Comparison of ENCODE assay signal across 2 cellular contexts in the genomic region with DNA sequence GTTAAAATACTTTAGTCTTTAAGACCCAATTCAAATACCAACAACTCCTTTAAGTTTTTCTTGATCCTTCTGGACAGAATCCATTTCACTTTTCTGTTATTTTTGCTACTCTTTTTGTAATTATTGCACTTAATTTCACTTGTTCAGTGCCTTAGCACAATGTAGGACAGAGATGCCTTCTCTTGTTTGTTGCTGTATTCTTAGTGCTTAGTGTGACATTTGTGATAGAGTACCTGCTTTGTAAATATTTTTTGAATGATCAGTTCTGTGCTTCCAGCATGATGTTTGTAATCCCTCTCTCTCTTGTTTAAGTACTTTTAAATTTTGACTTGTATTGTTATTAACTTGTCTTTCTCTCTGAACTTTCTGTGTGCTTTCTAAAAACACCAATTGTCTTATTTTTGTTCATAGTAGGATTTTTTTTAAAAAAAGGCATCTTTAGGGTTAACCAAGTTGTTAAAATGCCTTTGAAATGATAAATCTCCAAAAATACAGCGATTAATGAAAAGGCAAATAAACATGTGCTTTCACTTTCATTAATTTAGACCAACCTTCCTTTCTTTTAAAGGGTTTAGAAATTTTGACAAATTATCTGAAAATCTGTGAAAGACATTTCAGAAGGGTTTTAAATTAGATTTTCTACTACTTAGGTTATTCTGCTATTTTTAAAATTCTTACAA.
TF ChIP-seq lines count a peak whose summit lies in the region.

No MANE protein-coding gene starts in this region.

TF ChIP-seq in liver, 16 proteins besides CTCF, POLR2A, EP300 and RAD21:
- TF ChIP-seq EGR1 (IDR thresholded peaks at IDR 0.05; ENCODE audit: low read depth in 2 of 2) (no peak), GABPA (IDR thresholded peaks at IDR 0.05 in 1 of 2, conservative IDR thresholded peaks at IDR 0.05 in 1 of 2) (no peak), SP1 (IDR thresholded peaks at IDR 0.05) (no peak), HNF4G (IDR thresholded peaks at IDR 0.05) (no peak), FOXA1 (IDR thresholded peaks at IDR 0.05) (no peak), TAF1 (conservative IDR thresholded peaks at IDR 0.05) (no peak), JUND (IDR thresholded peaks at IDR 0.05) (no peak), RXRA (IDR thresholded peaks at IDR 0.05) (no peak), HNF4A (conservative IDR thresholded peaks at IDR 0.05) (no peak), YY1 (IDR thresholded peaks at IDR 0.05) (no peak)
- TF ChIP-seq, protein P1, sequence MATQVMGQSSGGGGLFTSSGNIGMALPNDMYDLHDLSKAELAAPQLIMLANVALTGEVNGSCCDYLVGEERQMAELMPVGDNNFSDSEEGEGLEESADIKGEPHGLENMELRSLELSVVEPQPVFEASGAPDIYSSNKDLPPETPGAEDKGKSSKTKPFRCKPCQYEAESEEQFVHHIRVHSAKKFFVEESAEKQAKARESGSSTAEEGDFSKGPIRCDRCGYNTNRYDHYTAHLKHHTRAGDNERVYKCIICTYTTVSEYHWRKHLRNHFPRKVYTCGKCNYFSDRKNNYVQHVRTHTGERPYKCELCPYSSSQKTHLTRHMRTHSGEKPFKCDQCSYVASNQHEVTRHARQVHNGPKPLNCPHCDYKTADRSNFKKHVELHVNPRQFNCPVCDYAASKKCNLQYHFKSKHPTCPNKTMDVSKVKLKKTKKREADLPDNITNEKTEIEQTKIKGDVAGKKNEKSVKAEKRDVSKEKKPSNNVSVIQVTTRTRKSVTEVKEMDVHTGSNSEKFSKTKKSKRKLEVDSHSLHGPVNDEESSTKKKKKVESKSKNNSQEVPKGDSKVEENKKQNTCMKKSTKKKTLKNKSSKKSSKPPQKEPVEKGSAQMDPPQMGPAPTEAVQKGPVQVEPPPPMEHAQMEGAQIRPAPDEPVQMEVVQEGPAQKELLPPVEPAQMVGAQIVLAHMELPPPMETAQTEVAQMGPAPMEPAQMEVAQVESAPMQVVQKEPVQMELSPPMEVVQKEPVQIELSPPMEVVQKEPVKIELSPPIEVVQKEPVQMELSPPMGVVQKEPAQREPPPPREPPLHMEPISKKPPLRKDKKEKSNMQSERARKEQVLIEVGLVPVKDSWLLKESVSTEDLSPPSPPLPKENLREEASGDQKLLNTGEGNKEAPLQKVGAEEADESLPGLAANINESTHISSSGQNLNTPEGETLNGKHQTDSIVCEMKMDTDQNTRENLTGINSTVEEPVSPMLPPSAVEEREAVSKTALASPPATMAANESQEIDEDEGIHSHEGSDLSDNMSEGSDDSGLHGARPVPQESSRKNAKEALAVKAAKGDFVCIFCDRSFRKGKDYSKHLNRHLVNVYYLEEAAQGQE (IDR thresholded peaks at IDR 0.05), result no peak
- TF ChIP-seq, protein P2, sequence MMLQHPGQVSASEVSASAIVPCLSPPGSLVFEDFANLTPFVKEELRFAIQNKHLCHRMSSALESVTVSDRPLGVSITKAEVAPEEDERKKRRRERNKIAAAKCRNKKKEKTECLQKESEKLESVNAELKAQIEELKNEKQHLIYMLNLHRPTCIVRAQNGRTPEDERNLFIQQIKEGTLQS (IDR thresholded peaks at IDR 0.05), result no peak

TF ChIP-seq in HepG2, 621 proteins besides CTCF, POLR2A, EP300 and RAD21:
- TF ChIP-seq, protein P3, sequence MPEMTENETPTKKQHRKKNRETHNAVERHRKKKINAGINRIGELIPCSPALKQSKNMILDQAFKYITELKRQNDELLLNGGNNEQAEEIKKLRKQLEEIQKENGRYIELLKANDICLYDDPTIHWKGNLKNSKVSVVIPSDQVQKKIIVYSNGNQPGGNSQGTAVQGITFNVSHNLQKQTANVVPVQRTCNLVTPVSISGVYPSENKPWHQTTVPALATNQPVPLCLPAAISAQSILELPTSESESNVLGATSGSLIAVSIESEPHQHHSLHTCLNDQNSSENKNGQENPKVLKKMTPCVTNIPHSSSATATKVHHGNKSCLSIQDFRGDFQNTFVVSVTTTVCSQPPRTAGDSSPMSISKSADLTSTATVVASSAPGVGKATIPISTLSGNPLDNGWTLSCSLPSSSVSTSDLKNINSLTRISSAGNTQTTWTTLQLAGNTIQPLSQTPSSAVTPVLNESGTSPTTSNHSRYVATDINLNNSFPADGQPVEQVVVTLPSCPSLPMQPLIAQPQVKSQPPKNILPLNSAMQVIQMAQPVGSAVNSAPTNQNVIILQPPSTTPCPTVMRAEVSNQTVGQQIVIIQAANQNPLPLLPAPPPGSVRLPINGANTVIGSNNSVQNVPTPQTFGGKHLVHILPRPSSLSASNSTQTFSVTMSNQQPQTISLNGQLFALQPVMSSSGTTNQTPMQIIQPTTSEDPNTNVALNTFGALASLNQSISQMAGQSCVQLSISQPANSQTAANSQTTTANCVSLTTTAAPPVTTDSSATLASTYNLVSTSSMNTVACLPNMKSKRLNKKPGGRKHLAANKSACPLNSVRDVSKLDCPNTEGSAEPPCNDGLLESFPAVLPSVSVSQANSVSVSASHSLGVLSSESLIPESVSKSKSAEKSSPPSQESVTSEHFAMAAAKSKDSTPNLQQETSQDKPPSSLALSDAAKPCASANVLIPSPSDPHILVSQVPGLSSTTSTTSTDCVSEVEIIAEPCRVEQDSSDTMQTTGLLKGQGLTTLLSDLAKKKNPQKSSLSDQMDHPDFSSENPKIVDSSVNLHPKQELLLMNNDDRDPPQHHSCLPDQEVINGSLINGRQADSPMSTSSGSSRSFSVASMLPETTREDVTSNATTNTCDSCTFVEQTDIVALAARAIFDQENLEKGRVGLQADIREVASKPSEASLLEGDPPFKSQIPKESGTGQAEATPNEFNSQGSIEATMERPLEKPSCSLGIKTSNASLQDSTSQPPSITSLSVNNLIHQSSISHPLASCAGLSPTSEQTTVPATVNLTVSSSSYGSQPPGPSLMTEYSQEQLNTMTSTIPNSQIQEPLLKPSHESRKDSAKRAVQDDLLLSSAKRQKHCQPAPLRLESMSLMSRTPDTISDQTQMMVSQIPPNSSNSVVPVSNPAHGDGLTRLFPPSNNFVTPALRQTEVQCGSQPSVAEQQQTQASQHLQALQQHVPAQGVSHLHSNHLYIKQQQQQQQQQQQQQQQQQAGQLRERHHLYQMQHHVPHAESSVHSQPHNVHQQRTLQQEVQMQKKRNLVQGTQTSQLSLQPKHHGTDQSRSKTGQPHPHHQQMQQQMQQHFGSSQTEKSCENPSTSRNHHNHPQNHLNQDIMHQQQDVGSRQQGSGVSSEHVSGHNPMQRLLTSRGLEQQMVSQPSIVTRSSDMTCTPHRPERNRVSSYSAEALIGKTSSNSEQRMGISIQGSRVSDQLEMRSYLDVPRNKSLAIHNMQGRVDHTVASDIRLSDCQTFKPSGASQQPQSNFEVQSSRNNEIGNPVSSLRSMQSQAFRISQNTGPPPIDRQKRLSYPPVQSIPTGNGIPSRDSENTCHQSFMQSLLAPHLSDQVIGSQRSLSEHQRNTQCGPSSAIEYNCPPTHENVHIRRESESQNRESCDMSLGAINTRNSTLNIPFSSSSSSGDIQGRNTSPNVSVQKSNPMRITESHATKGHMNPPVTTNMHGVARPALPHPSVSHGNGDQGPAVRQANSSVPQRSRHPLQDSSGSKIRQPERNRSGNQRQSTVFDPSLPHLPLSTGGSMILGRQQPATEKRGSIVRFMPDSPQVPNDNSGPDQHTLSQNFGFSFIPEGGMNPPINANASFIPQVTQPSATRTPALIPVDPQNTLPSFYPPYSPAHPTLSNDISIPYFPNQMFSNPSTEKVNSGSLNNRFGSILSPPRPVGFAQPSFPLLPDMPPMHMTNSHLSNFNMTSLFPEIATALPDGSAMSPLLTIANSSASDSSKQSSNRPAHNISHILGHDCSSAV (CRISPR knock-in tag; IDR thresholded peaks at IDR 0.05; ENCODE audit: borderline replicate concordance), result no peak
- TF ChIP-seq MEIS2 (CRISPR knock-in tag; IDR thresholded peaks at IDR 0.05) (no peak), KAT8 (CRISPR knock-in tag; IDR thresholded peaks at IDR 0.05) (no peak), ZNF552 (CRISPR knock-in tag; IDR thresholded peaks at IDR 0.05; ENCODE audit: borderline replicate concordance) (no peak), ZNF234 (CRISPR knock-in tag; conservative IDR thresholded peaks at IDR 0.05) (no peak), TOPORS (CRISPR knock-in tag; IDR thresholded peaks at IDR 0.05) (no peak), ZNF782 (CRISPR knock-in tag; IDR thresholded peaks at IDR 0.05; ENCODE audit: borderline replicate concordance) (no peak), NFKB2 (CRISPR knock-in tag; IDR thresholded peaks at IDR 0.05; ENCODE audit: borderline replicate concordance) (no peak), ZBTB42 (CRISPR knock-in tag; IDR thresholded peaks at IDR 0.05) (no peak), TBX2 (CRISPR knock-in tag; IDR thresholded peaks at IDR 0.05; ENCODE audit: borderline replicate concordance) (no peak), ARNTL (CRISPR knock-in tag; IDR thresholded peaks at IDR 0.05) (no peak), NR2F6 (IDR thresholded peaks at IDR 0.05) (no peak), NR2F6 (CRISPR knock-in tag; IDR thresholded peaks at IDR 0.05) (no peak), ATF1 (CRISPR knock-in tag; IDR thresholded peaks at IDR 0.05) (no peak), ZNF570 (CRISPR knock-in tag; IDR thresholded peaks at IDR 0.05; ENCODE audit: borderline replicate concordance) (no peak), ETV5 (CRISPR knock-in tag; IDR thresholded peaks at IDR 0.05; ENCODE audit: borderline replicate concordance) (no peak), ZNF138 (CRISPR knock-in tag; IDR thresholded peaks at IDR 0.05; ENCODE audit: low read depth) (no peak), ZFYVE20 (CRISPR knock-in tag; IDR thresholded peaks at IDR 0.05; ENCODE audit: borderline replicate concordance, low read depth) (no peak)
- TF ChIP-seq, protein P4, sequence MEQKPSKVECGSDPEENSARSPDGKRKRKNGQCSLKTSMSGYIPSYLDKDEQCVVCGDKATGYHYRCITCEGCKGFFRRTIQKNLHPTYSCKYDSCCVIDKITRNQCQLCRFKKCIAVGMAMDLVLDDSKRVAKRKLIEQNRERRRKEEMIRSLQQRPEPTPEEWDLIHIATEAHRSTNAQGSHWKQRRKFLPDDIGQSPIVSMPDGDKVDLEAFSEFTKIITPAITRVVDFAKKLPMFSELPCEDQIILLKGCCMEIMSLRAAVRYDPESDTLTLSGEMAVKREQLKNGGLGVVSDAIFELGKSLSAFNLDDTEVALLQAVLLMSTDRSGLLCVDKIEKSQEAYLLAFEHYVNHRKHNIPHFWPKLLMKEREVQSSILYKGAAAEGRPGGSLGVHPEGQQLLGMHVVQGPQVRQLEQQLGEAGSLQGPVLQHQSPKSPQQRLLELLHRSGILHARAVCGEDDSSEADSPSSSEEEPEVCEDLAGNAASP (CRISPR knock-in tag; IDR thresholded peaks at IDR 0.05; ENCODE audit: borderline replicate concordance), result no peak
- TF ChIP-seq, protein P5, sequence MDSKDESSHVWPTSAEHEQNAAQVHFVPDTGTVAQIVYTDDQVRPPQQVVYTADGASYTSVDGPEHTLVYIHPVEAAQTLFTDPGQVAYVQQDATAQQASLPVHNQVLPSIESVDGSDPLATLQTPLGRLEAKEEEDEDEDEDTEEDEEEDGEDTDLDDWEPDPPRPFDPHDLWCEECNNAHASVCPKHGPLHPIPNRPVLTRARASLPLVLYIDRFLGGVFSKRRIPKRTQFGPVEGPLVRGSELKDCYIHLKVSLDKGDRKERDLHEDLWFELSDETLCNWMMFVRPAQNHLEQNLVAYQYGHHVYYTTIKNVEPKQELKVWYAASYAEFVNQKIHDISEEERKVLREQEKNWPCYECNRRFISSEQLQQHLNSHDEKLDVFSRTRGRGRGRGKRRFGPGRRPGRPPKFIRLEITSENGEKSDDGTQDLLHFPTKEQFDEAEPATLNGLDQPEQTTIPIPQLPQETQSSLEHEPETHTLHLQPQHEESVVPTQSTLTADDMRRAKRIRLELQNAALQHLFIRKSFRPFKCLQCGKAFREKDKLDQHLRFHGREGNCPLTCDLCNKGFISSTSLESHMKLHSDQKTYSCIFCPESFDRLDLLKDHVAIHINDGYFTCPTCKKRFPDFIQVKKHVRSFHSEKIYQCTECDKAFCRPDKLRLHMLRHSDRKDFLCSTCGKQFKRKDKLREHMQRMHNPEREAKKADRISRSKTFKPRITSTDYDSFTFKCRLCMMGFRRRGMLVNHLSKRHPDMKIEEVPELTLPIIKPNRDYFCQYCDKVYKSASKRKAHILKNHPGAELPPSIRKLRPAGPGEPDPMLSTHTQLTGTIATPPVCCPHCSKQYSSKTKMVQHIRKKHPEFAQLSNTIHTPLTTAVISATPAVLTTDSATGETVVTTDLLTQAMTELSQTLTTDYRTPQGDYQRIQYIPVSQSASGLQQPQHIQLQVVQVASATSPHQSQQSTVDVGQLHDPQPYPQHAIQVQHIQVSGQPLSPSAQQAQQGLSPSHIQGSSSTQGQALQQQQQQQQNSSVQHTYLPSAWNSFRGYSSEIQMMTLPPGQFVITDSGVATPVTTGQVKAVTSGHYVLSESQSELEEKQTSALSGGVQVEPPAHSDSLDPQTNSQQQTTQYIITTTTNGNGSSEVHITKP (CRISPR knock-in tag; IDR thresholded peaks at IDR 0.05; ENCODE audit: low read depth), result no peak
